ENCODE assay signal across 21 cellular contexts in the genomic region with DNA sequence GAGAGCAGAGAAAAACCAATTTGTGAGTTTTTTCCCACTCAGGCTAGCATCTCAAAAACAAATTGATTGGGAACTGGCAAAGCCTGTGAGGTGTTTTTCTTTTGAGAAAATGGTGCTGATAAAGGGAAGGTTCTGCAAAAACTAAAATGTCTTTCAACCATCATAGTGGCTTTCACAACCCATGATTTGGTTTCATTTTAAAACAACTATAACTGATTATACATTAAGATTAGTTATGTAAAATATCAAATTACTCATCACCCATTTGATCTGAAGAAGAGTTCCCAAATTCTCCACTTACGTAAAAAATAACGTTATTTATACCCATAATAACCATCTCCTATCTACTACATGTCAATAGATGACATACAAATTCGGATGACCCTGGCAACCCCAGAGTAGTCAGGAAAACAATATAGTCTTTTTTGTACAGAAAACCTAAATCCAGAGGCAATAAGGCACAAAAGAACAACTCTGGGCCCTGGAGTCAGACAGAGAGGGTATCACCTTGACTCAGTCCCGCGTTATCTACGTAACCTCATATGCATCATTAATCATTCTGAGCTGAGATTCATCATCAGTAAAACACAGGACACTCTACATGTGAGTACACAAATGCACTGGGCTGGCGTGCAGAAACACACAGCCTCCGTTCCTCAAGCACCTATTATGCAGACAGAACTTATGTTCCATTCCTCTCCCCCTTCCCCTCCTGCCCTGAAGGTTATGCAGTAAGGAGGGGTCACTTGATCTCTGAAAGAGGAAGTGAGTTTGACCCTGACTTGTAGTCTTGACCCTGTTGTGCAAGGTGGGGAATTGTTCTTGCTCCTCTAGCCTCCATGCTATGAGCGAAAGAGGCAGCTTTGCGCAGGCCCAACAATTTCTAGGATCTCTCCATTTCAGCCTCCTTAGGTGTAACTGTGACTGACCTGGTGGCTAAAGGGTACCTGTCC.
"Had no signal": no experiment of that assay in that cellular context is flagged by ENCODE, and none has a peak within 500 bp of the region (broad histone marks: within the 10 kb centered on the region; RNA-seq: fewer than 3 reads in every experiment).

No MANE protein-coding gene starts in this region.

- H3K4me1 ChIP-seq: ascending aorta, colonic mucosa had no signal

- H3K27ac ChIP-seq: ascending aorta, cardiac muscle cell, colonic mucosa, SK-N-MC had no signal

- H3K27me3 Mint-ChIP-seq: activated naive CD8-positive, alpha-beta T cell treated with anti-CD3 and anti-CD28 coated beads, Interleukin-2, amount 50 U/mL, for 24 hours; progenitor cell of endocrine pancreas; stimulated activated naive B cell treated with anti-CD40 and anti-IgM and Interleukin-4, amounts not matched to agents 10 μg/mL and 1 μg/mL and 100 μg/mL, for 72 hours; type B pancreatic cell had no signal

- H3K36me3 ChIP-seq: ascending aorta, cardiac muscle cell, colonic mucosa had no signal

- H3K4me3 Mint-ChIP-seq: activated naive CD8-positive, alpha-beta T cell treated with anti-CD3 and anti-CD28 coated beads, Interleukin-2, amount 50 U/mL, for 24 hours; nephron; stimulated activated naive B cell treated with anti-CD40 and anti-IgM and Interleukin-4, amounts not matched to agents 10 μg/mL and 1 μg/mL and 100 μg/mL, for 72 hours; T-helper 1 cell treated with Interleukin-12 subunit alpha and Interleukin-12 subunit beta and Interleukin-4 antibody, amounts not matched to agents 30 μg/mL and 1 μg/mL, for 36 hours; type B pancreatic cell had no signal

- H3K27ac Mint-ChIP-seq: activated naive CD8-positive, alpha-beta T cell treated with anti-CD3 and anti-CD28 coated beads, Interleukin-2, amount 50 U/mL, for 24 hours; nephron; progenitor cell of endocrine pancreas; stimulated activated naive B cell treated with anti-CD40 and anti-IgM and Interleukin-4, amounts not matched to agents 10 μg/mL and 1 μg/mL and 100 μg/mL, for 72 hours; T-helper 1 cell treated with Interleukin-12 subunit alpha and Interleukin-12 subunit beta and Interleukin-4 antibody, amounts not matched to agents 30 μg/mL and 1 μg/mL, for 36 hours; type B pancreatic cell had no signal

- ATAC-seq: activated naive CD8-positive, alpha-beta T cell treated with anti-CD3 and anti-CD28 coated beads, Interleukin-2, amount 50 U/mL, for 24 hours; left lobe of liver; right cardiac atrium had no signal

- H3K36me3 Mint-ChIP-seq: type B pancreatic cell had no signal

- H3K4me1 Mint-ChIP-seq: nephron had no signal

- H3K9me3 ChIP-seq: ascending aorta, colonic mucosa had no signal

- H3K4me3 ChIP-seq: ascending aorta, cardiac muscle cell, colonic mucosa, SK-N-MC, smooth muscle cell had no signal

- H3K27me3 ChIP-seq: ascending aorta, cardiac muscle cell, colonic mucosa had no signal

- FAIRE-seq: islet of Langerhans, TTC549 had no signal

- DNase-seq: activated CD4-positive, CD25-positive, alpha-beta regulatory T cell treated with anti-CD3 and anti-CD28 coated beads, Interleukin-2, amount 50 U/mL, for 72 hours; activated naive CD4-positive, alpha-beta T cell; activated naive CD8-positive, alpha-beta T cell treated with anti-CD3 and anti-CD28 coated beads, Interleukin-2, amount 50 U/mL, for 24 hours; colonic mucosa; effector CD4-positive, alpha-beta T cell; foreskin melanocyte; head of caudate nucleus; occipital lobe; right cardiac atrium; stimulated activated naive B cell treated with anti-CD40 and anti-IgM and Interleukin-4, amounts not matched to agents 10 μg/mL and 1 μg/mL and 100 μg/mL, for 72 hours had no signal

- H3K9me3 Mint-ChIP-seq: activated naive CD8-positive, alpha-beta T cell treated with anti-CD3 and anti-CD28 coated beads, Interleukin-2, amount 50 U/mL, for 24 hours; stimulated activated naive B cell treated with anti-CD40 and anti-IgM and Interleukin-4, amounts not matched to agents 10 μg/mL and 1 μg/mL and 100 μg/mL, for 72 hours; T-helper 1 cell treated with Interleukin-12 subunit alpha and Interleukin-12 subunit beta and Interleukin-4 antibody, amounts not matched to agents 30 μg/mL and 1 μg/mL, for 36 hours; type B pancreatic cell had no signal
